Comparison of ENCODE assay signal across 15 cellular contexts in the genomic region with DNA sequence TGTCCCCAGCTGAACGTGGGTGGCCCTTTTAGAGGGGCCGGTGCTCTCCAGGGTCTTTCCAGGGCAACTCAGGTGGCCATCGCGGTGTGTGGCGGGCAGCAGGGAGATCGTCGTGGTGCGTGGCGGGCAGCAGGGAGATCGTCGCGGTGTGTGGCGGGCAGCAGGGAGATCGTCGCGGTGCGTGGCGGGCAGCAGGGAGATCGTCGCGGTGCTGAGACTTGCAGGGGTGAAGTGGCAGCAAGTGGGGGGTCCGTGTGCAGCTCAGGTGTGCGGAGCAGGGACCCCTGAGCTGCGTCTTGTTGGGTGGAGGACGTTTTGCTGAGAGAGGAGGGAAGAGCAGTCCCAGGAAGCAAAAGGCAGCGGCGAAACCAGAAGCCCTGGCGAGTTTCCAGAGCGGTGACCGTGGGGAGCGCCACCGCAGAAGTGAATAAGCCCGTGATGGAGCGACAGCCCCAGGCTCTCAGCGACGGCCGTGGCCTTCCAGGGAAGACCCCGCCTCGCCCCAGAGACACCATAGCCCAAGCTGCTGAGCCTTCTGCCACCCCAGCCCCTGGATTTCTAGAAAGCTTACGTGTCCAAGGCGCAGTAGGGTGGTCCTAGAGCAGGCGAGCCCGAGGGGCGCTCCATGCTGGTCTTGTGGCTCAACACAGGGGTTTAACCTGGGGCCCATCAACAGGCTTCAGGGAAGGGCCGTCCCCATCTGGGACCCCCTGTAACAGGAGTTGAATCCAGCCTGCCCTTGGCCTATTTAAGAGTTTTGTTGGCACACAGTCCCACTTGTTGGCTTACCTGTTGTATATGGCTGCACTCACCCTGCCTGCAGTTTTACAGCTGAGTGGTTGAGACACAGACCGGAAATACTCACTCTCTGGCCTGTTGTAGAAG. TPM values are rescaled to one million over a fixed set of nuclear protein-coding genes. Genes with fewer than 3 reads are reported as not detected.
"Had no signal": no experiment of that assay in that cellular context is flagged by ENCODE, and none has a peak within 500 bp of the region (broad histone marks: within the 10 kb centered on the region; RNA-seq: fewer than 3 reads in every experiment).

No MANE protein-coding gene starts in this region.

- H3K9me3 Mint-ChIP-seq: central memory CD8-positive, alpha-beta T cell had no signal

- ATAC-seq: gastrocnemius medialis, right lobe of liver, T-helper 17 cell had no signal

- H3K27ac Mint-ChIP-seq: T-helper 17 cell had no signal

- H3K4me3 ChIP-seq: gastrocnemius medialis, right lobe of liver, transverse colon had no signal

- H3K36me3 ChIP-seq: gastrocnemius medialis, right lobe of liver, transverse colon had no signal

- DNase-seq: activated CD4-positive, alpha-beta T cell treated with anti-CD3 and anti-CD28 coated beads, Interleukin-2, amount 50 U/mL, for 4 hours; activated gamma-delta T cell treated with Interleukin-2 at 50 U/mL for 16 hours; activated T-cell treated with anti-CD3 and anti-CD28 coated beads, Interleukin-2, amount 50 U/mL, for 48 hours; effector memory CD4-positive, alpha-beta T cell; gastrocnemius medialis; posterior cingulate gyrus; stimulated activated naive CD4-positive, alpha-beta T cell; substantia nigra; T-helper 17 cell; transverse colon had no signal

- H3K27ac ChIP-seq: epithelial cell of prostate, gastrocnemius medialis, right lobe of liver, transverse colon had no signal

- H3K27me3 Mint-ChIP-seq: central memory CD8-positive, alpha-beta T cell; T-helper 17 cell had no signal

- H3K27me3 ChIP-seq: gastrocnemius medialis, right lobe of liver, transverse colon had no signal

- H3K9me3 ChIP-seq: gastrocnemius medialis, right lobe of liver, transverse colon had no signal

- H3K4me3 Mint-ChIP-seq: central memory CD8-positive, alpha-beta T cell; T-helper 17 cell had no signal

RNA-seq across cellular contexts. Expression of gene S1PR4, which starts 12.6 kb away (rescaled TPM):
- total RNA-seq: kidney epithelial cell had no signal

RNA-seq across cellular contexts. Expression of gene CELF5, which starts 33.3 kb away (rescaled TPM):
- total RNA-seq: gastrocnemius medialis, myocyte had no signal
